In genomic region chr2:18831916-18832510, GRCh38 we compare ENCODE assay signal across 22 cellular contexts.
DNase-seq lines count a peak whose midpoint lies in the region; TF ChIP-seq lines count a peak whose summit lies in the region.
"Had no signal": no experiment of that assay in that cellular context is flagged by ENCODE, and none has a peak within 500 bp of the region (broad histone marks: within the 10 kb centered on the region; RNA-seq: fewer than 3 reads in every experiment).

No MANE protein-coding gene starts in this region.

- H3K27ac ChIP-seq in PC-9 (no peak overlapping the region), osteoblast (ENCODE audit: low read depth, low read length) (peak overlapping the region; percentile 33)
- H3K27ac ChIP-seq: BLaER1, parathyroid adenoma, RWPE1 had no signal

- no peaks in the 10 kb centered on the region for H3K79me2 ChIP-seq in PC-9 (ENCODE audit: low read depth)
- no peaks in the 10 kb centered on the region for H3K79me2 ChIP-seq in osteoblast (ENCODE audit: insufficient read depth, low read length)
- H3K79me2 ChIP-seq: parathyroid adenoma had no signal

- H3K4me3 ChIP-seq in Caco-2 (ENCODE audit: low read depth, low read length), result no peak overlapping the region
- no peak overlapping the region for H3K4me3 ChIP-seq in PC-9
- no peak overlapping the region for H3K4me3 ChIP-seq in fibroblast of pulmonary artery (replicated peaks; ENCODE audit: low read depth, low read length)
- H3K4me3 ChIP-seq in osteoblast (ENCODE audit: insufficient read depth, low read length), result no peak overlapping the region
- H3K4me3 ChIP-seq: ascending aorta, BLaER1 had no signal

- H3K4me1 Mint-ChIP-seq in Caco-2 (ENCODE audit: low read depth, unreplicated experiment), result peaks cover 34% of the 10 kb centered on the region
- H3K4me1 Mint-ChIP-seq: activated CD4-positive, alpha-beta T cell treated with anti-CD3 and anti-CD28 coated beads, Interleukin-2, amount 10 ng/mL, durations not matched to agents 24 days and 14 days had no signal

- TF ChIP-seq CTCF in Caco-2 (IDR thresholded peaks at IDR 0.05; ENCODE audit: insufficient read depth in 1 of 2, low read depth in 1 of 2, low read length in 1 of 2, severe bottlenecking in 1 of 2, unreplicated experiment in 1 of 2) (no peak), PC-9 (conservative IDR thresholded peaks at IDR 0.05) (no peak), fibroblast of pulmonary artery (IDR thresholded peaks at IDR 0.05; ENCODE audit: low read length, missing control alignments) (no peak), osteoblast (IDR thresholded peaks at IDR 0.05; ENCODE audit: extremely low read depth, low read depth, low read length) (no peak)

- intact Hi-C loops in Caco-2 (cut with micrococcal nuclease; ENCODE audit: unreplicated experiment) (loop anchor here (1.0 to 5.0 kb wide), 3 partner anchors 8 to 515 kb away; no protein-coding TSS in a partner anchor), PC-9 (cut with micrococcal nuclease; ENCODE audit: unreplicated experiment) (no loop called here)

- H3K27me3 ChIP-seq in Caco-2 (replicated peaks; ENCODE audit: control insufficient read depth, insufficient read depth, low read length) (no peaks in the 10 kb centered on the region), PC-9 (ENCODE audit: insufficient read depth, low read depth) (no peaks in the 10 kb centered on the region), osteoblast (ENCODE audit: insufficient read depth, low read length) (no peaks in the 10 kb centered on the region)
- H3K27me3 ChIP-seq: ascending aorta, BLaER1 had no signal

- no peaks in the 10 kb centered on the region for H3K27me3 Mint-ChIP-seq in Caco-2 (ENCODE audit: insufficient read depth, unreplicated experiment)
- H3K27me3 Mint-ChIP-seq: activated CD4-positive, alpha-beta T cell treated with anti-CD3 and anti-CD28 coated beads, Interleukin-2, amount 10 ng/mL, durations not matched to agents 24 days and 14 days; natural killer cell treated with Interleukin-12 subunit alpha and Interleukin-12 subunit beta and Interleukin-15 and Interleukin-18, amount 100 ng/mL, for 72 hours had no signal

- CTCF ChIA-PET in Caco-2 (lab: Charles Lee) (no interaction called here), PC-9 (lab: Charles Lee) (no interaction called here)

- H3K9me3 ChIP-seq in Caco-2, result no peaks in the 10 kb centered on the region; the same call in 1 of the 2 replicates
- no peaks in the 10 kb centered on the region for H3K9me3 ChIP-seq in PC-9 (ENCODE audit: insufficient read depth, low read depth)
- no peaks in the 10 kb centered on the region for H3K9me3 ChIP-seq in osteoblast (ENCODE audit: low read depth, low read length)
- H3K9me3 ChIP-seq: ascending aorta, BLaER1 had no signal

- H3K9me2 ChIP-seq in PC-9 (ENCODE audit: insufficient read depth), result no peaks in the 10 kb centered on the region

- peaks cover 54% of the 10 kb centered on the region for H3K4me1 ChIP-seq in Caco-2
- peaks cover 65% of the 10 kb centered on the region for H3K4me1 ChIP-seq in PC-9 (replicated peaks; ENCODE audit: insufficient read depth)
- H3K4me1 ChIP-seq in osteoblast (ENCODE audit: insufficient read depth, low read length), result peaks cover 55% of the 10 kb centered on the region
- H3K4me1 ChIP-seq: BLaER1 had no signal

- BruUV-seq in Caco-2 (replicated peaks; lab: Mats Ljungman, UMichigan), result no TSS peak
- BruUV-seq in PC-9 (replicated peaks; lab: Mats Ljungman, UMichigan), result no TSS peak

- H3K36me3 ChIP-seq in Caco-2 (ENCODE audit: control insufficient read depth, insufficient read depth, low read length) (no peaks in the 10 kb centered on the region), PC-9 (ENCODE audit: low read depth) (no peaks in the 10 kb centered on the region), osteoblast (ENCODE audit: insufficient read depth, low read length) (no peaks in the 10 kb centered on the region)
- H3K36me3 ChIP-seq: ascending aorta, BLaER1 had no signal

- DNase-seq in Caco-2, result peak; percentile 67 to 79
- DNase-seq in PC-9, result peak; percentile 30 to 65
- peak; percentile 43 for DNase-seq in fibroblast of pulmonary artery (ENCODE audit: low read depth)
- no peak for DNase-seq in osteoblast (ENCODE audit: insufficient read length, low spot score, missing footprints)
- DNase-seq in mucosa of gallbladder (ENCODE audit: low spot score), result no peak
- DNase-seq in iPS-NIHi11 (ENCODE audit: low spot score), result no peak
- DNase-seq in NCI-H1436 treated with DMSO at 0.1 percent for 48 hours (lab: John Stamatoyannopoulos, UW), result no peak
- no peak for DNase-seq in activated CD4-positive, alpha-beta T cell treated with anti-CD3 and anti-CD28 coated beads for 48 hours
- DNase-seq: ACHN; activated CD4-positive, alpha-beta T cell treated with anti-CD3 and anti-CD28 coated beads, Interleukin-2, amount 10 ng/mL, durations not matched to agents 24 days and 14 days; activated naive CD4-positive, alpha-beta T cell treated with anti-CD3 and anti-CD28 coated beads, Interleukin-2, amount 50 U/mL, for 16 hours; head of caudate nucleus; NCI-H1092; NCI-H1930; NCI-H69; stimulated activated CD8-positive, alpha-beta memory T cell treated with anti-CD3 and anti-CD28 coated beads, Interleukin-4, amount 100 ng/mL, for 48 hours had no signal

- peaks cover 25% of the 10 kb centered on the region for H3F3A ChIP-seq in PC-9 (ENCODE audit: insufficient read depth, low read depth)

- H3K4me3 Mint-ChIP-seq in Caco-2 (ENCODE audit: unreplicated experiment), result peak overlapping the region; percentile 50
- H3K4me3 Mint-ChIP-seq: activated CD4-positive, alpha-beta T cell treated with anti-CD3 and anti-CD28 coated beads, Interleukin-2, amount 10 ng/mL, durations not matched to agents 24 days and 14 days; natural killer cell treated with Interleukin-12 subunit alpha and Interleukin-12 subunit beta and Interleukin-15 and Interleukin-18, amount 100 ng/mL, for 72 hours; T-helper 2 cell treated with Interferon-gamma antibody and Interleukin-4, amounts not matched to agents 5 μg/mL and 100 μg/mL, for 36 hours had no signal

- H4K20me1 ChIP-seq in PC-9 (ENCODE audit: insufficient read depth) (no peaks in the 10 kb centered on the region), osteoblast (ENCODE audit: insufficient read depth, low read length) (no peaks in the 10 kb centered on the region)
- H4K20me1 ChIP-seq: BLaER1 had no signal

- POLR2A ChIA-PET in Caco-2 (lab: Charles Lee), result no interaction called here
- POLR2A ChIA-PET in PC-9 (lab: Charles Lee; ENCODE audit: unreplicated experiment), result no interaction called here

- no peaks in the 10 kb centered on the region for H3K9me3 Mint-ChIP-seq in Caco-2 (ENCODE audit: unreplicated experiment)
- H3K9me3 Mint-ChIP-seq: activated CD4-positive, alpha-beta T cell treated with anti-CD3 and anti-CD28 coated beads, Interleukin-2, amount 10 ng/mL, durations not matched to agents 24 days and 14 days; T-helper 2 cell treated with Interferon-gamma antibody and Interleukin-4, amounts not matched to agents 5 μg/mL and 100 μg/mL, for 36 hours had no signal

- H3K27ac Mint-ChIP-seq in Caco-2 (ENCODE audit: unreplicated experiment), result peak overlapping the region; percentile 53
- H3K27ac Mint-ChIP-seq: activated CD4-positive, alpha-beta T cell treated with anti-CD3 and anti-CD28 coated beads, Interleukin-2, amount 10 ng/mL, durations not matched to agents 24 days and 14 days; natural killer cell treated with Interleukin-12 subunit alpha and Interleukin-12 subunit beta and Interleukin-15 and Interleukin-18, amount 100 ng/mL, for 72 hours; T-helper 2 cell treated with Interferon-gamma antibody and Interleukin-4, amounts not matched to agents 5 μg/mL and 100 μg/mL, for 36 hours had no signal

- H3K4me2 ChIP-seq in PC-9 (peak overlapping the region; percentile 27; the same call in 1 of the 2 replicates), osteoblast (ENCODE audit: insufficient read depth, low read length) (peak overlapping the region; percentile 5)
- H3K4me2 ChIP-seq: BLaER1 had no signal

- no peak overlapping the region for H2AFZ ChIP-seq in PC-9
- H2AFZ ChIP-seq in osteoblast (ENCODE audit: low read length), result no peak overlapping the region
- H2AFZ ChIP-seq: parathyroid adenoma had no signal

- no peaks in the 10 kb centered on the region for H3K36me3 Mint-ChIP-seq in Caco-2 (ENCODE audit: insufficient read depth, unreplicated experiment)
- H3K36me3 Mint-ChIP-seq: natural killer cell treated with Interleukin-12 subunit alpha and Interleukin-12 subunit beta and Interleukin-15 and Interleukin-18, amount 100 ng/mL, for 72 hours had no signal

Comparison
In these comparisons a context has a peak if more than half of its experiments do, and no peak if none do; other contexts are left out.
1. DNase-seq: peak in Caco-2 (2 of 2), PC-9 (2 of 2) and fibroblast of pulmonary artery (single experiment); none in osteoblast (single experiment), mucosa of gallbladder (single experiment), iPS-NIHi11 (single experiment), NCI-H1436 treated with DMSO at 0.1 percent for 48 hours (single experiment) and activated CD4-positive, alpha-beta T cell treated with anti-CD3 and anti-CD28 coated beads for 48 hours (single experiment).